9 cellular contexts compared by ENCODE assay signal in genomic region chr15:48177383-48177874, GRCh38. TPM values are rescaled to one million over a fixed set of nuclear protein-coding genes. Genes with fewer than 3 reads are reported as not detected.
DNase-seq lines count a peak whose midpoint lies in the region; ATAC-seq, FAIRE-seq and TF ChIP-seq lines count a peak whose summit lies in the region.
"Had no signal": no experiment of that assay in that cellular context is flagged by ENCODE, and none has a peak within 500 bp of the region (broad histone marks: within the 10 kb centered on the region; RNA-seq: fewer than 3 reads in every experiment).

No MANE protein-coding gene starts in this region.

- peaks cover 8% of the 10 kb centered on the region in 2 donors for H3K4me1 Mint-ChIP-seq in effector memory CD8-positive, alpha-beta T cell (ENCODE audit: low read depth in 2 of 2)

- peak overlapping the region; percentile 76 for H3K9ac ChIP-seq in mesenchymal stem cell (ENCODE audit: low read length)

- no peak for TF ChIP-seq CTCF in tibial nerve (IDR thresholded peaks at IDR 0.05)

- H3K79me1 ChIP-seq in mesenchymal stem cell (replicated peaks; ENCODE audit: low read length, poor library complexity, severe bottlenecking): peaks cover 2% of the 10 kb centered on the region

- peak overlapping the region; percentile 77 to 86 for H3K4me3 Mint-ChIP-seq in effector memory CD8-positive, alpha-beta T cell

- no peak overlapping the region for H3K18ac ChIP-seq in mesenchymal stem cell (ENCODE audit: low read depth in 1 of 2, low read length in 2 of 2)

- H4K8ac ChIP-seq in mesenchymal stem cell (ENCODE audit: low read length): no peak overlapping the region

- no peak overlapping the region for H2BK15ac ChIP-seq in mesenchymal stem cell (ENCODE audit: low read depth, poor library complexity, severe bottlenecking)

- H3K23ac ChIP-seq in mesenchymal stem cell (ENCODE audit: low read length in 2 of 2): no peak overlapping the region

- peak; percentile 74 for ATAC-seq in GM21529 (IDR thresholded peaks at IDR 0.05; ENCODE audit: unreplicated experiment)
- peak; percentile 65 for ATAC-seq in effector memory CD8-positive, alpha-beta T cell (replicated peaks)

- H3K9me3 ChIP-seq in mesenchymal stem cell (ENCODE audit: control insufficient read depth, low read length) (no peaks in the 10 kb centered on the region), tibial nerve (peaks cover 0 to 2% (median 0%) of the 10 kb centered on the region in 4 donors)
- H3K9me3 ChIP-seq: neutrophil had no signal

- peak overlapping the region; percentile 73 to 92 for H3K4me3 ChIP-seq in mesenchymal stem cell (ENCODE audit: insufficient read depth in 1 of 2, low read depth in 1 of 2, low read length in 2 of 2)
- peak overlapping the region; percentile 68 to 79 (median 72) for H3K4me3 ChIP-seq in tibial nerve

- peaks cover 0 to 19% of the 10 kb centered on the region in 2 experiments for H3K27me3 ChIP-seq in mesenchymal stem cell (ENCODE audit: control insufficient read depth in 1 of 2, insufficient read depth in 1 of 2, low read length in 2 of 2)
- H3K27me3 ChIP-seq in tibial nerve: no peaks in the 10 kb centered on the region

- 11% methylated on average over 13 of the region's 15 CpGs for WGBS in mesenchymal stem cell
- 1 to 2% methylated on average over 12 to 14 of the region's 15 CpGs for WGBS in tibial nerve, 2 donors

- H2AK5ac ChIP-seq in mesenchymal stem cell (ENCODE audit: low read length, severe bottlenecking): no peak overlapping the region

- H4K91ac ChIP-seq in mesenchymal stem cell (ENCODE audit: low read length): no peak overlapping the region

- TF ChIP-seq POLR2A in tibial nerve (IDR thresholded peaks at IDR 0.05): no peak

- H3K4ac ChIP-seq in mesenchymal stem cell (ENCODE audit: low read depth in 1 of 2, low read length in 2 of 2): no peak overlapping the region

- peak overlapping the region; percentile 85 to 91 for H3K27ac Mint-ChIP-seq in effector memory CD8-positive, alpha-beta T cell

- no peak overlapping the region for H2BK12ac ChIP-seq in mesenchymal stem cell (ENCODE audit: low read length in 2 of 2)

- no peaks in the 10 kb centered on the region for H3K36me3 Mint-ChIP-seq in effector memory CD8-positive, alpha-beta T cell (ENCODE audit: insufficient read depth)

- no peak for FAIRE-seq in HTR-8/SVneo (lab: Jason Lieb, UNC)

- no peak for TF ChIP-seq EP300 in tibial nerve (IDR thresholded peaks at IDR 0.05)

- H2AFZ ChIP-seq in mesenchymal stem cell (ENCODE audit: low read depth, low read length): no peak overlapping the region

- H2BK5ac ChIP-seq in mesenchymal stem cell (ENCODE audit: low read depth, low read length, poor library complexity, severe bottlenecking): peak overlapping the region; percentile 31

- DNase-seq in NCI-H2029 (lab: John Stamatoyannopoulos, UW) (peak; percentile 19), NCI-H2029 treated with DMSO at 0.1 percent for 48 hours (lab: John Stamatoyannopoulos, UW) (no peak), HTR-8/SVneo (ENCODE audit: insufficient read length, low spot score) (peak; percentile 50), SK-N-DZ (ENCODE audit: low spot score) (peak; percentile 55), mesenchymal stem cell (peak; percentile 75), tibial nerve (ENCODE audit: low spot score in 2 of 2) (no peak)
- DNase-seq in effector memory CD8-positive, alpha-beta T cell: peak in 1 of 3 experiments; percentile 1

- H3K4me2 ChIP-seq in mesenchymal stem cell (ENCODE audit: low read length, poor library complexity, severe bottlenecking): peak overlapping the region; percentile 81

- no peak overlapping the region for H3K14ac ChIP-seq in mesenchymal stem cell (ENCODE audit: low read length in 2 of 2)

- H3K27me3 Mint-ChIP-seq in effector memory CD8-positive, alpha-beta T cell: peaks cover 20 to 22% of the 10 kb centered on the region in 2 donors

- H3K9me3 Mint-ChIP-seq in effector memory CD8-positive, alpha-beta T cell: peaks cover 0 to 2% of the 10 kb centered on the region in 2 donors

- peak overlapping the region; percentile 77 for H3K27ac ChIP-seq in mesenchymal stem cell (ENCODE audit: low read length, poor library complexity, severe bottlenecking)
- H3K27ac ChIP-seq in tibial nerve: peak overlapping the region; percentile 72 to 89 (median 83)
- H3K27ac ChIP-seq: neutrophil had no signal

- H3K4me1 ChIP-seq in mesenchymal stem cell (ENCODE audit: control insufficient read depth, insufficient read depth, low read depth, low read length) (peaks cover 2% of the 10 kb centered on the region), tibial nerve (peaks cover 0 to 12% (median 3%) of the 10 kb centered on the region in 4 donors)

- H3K36me3 ChIP-seq in mesenchymal stem cell (ENCODE audit: control insufficient read depth in 1 of 2, insufficient read depth in 2 of 2, low read depth in 1 of 2, low read length in 2 of 2) (no peaks in the 10 kb centered on the region), tibial nerve (no peaks in the 10 kb centered on the region)
- H3K36me3 ChIP-seq: neutrophil had no signal

- peak overlapping the region; percentile 73 for H2BK120ac ChIP-seq in mesenchymal stem cell (ENCODE audit: low read depth, low read length)

RNA-seq across cellular contexts. Expression of gene MYEF2, which starts 0.7 kb away (rescaled TPM):
- polyA plus RNA-seq in SK-N-DZ (2014; cell fraction: cytosol; rRNA removed): 34.3 and 39.8 TPM in 2 replicates
- polyA plus RNA-seq in SK-N-DZ (2014; cell fraction: nucleus; rRNA removed): 82.4 and 136 TPM in 2 replicates
- 9.8 TPM for polyA plus RNA-seq in mesenchymal stem cell (2013, experiment 1 of 2)
- 9.9 TPM for polyA plus RNA-seq in mesenchymal stem cell (2013, experiment 2 of 2)
- 10 to 100 TPM; 26.8 to 59.0 (median 34.5) TPM for total RNA-seq in tibial nerve

RNA-seq across cellular contexts. Expression of gene CTXN2, which starts 14.0 kb away (rescaled TPM):
- polyA plus RNA-seq in SK-N-DZ (2014; cell fraction: cytosol; rRNA removed): 0.05 and 0.37 TPM in 2 replicates
- polyA plus RNA-seq in SK-N-DZ (2014; cell fraction: nucleus; rRNA removed): 0.21 and 0.27 TPM in 2 replicates
- polyA plus RNA-seq in mesenchymal stem cell (2013, experiment 1 of 2): not detected
- not detected for polyA plus RNA-seq in mesenchymal stem cell (2013, experiment 2 of 2)
- total RNA-seq in tibial nerve: not detected

RNA-seq across cellular contexts. Expression of gene SLC12A1, which starts 28.7 kb away (rescaled TPM):
- polyA plus RNA-seq in SK-N-DZ (2014; cell fraction: cytosol; rRNA removed): not detected in 2 replicates
- 0.13 and 0.21 TPM in 2 replicates for polyA plus RNA-seq in SK-N-DZ (2014; cell fraction: nucleus; rRNA removed)
- 0.01 TPM for polyA plus RNA-seq in mesenchymal stem cell (2013, experiment 1 of 2)
- not detected for polyA plus RNA-seq in mesenchymal stem cell (2013, experiment 2 of 2)
- not detected for total RNA-seq in tibial nerve

RNA-seq across cellular contexts. Expression of gene SLC24A5, which starts 56.6 kb away (rescaled TPM):
- polyA plus RNA-seq in SK-N-DZ (2014; cell fraction: cytosol; rRNA removed): 0.62 and 1.2 TPM in 2 replicates
- 0.21 TPM in 1 of 2 replicates, not detected in the other for polyA plus RNA-seq in SK-N-DZ (2014; cell fraction: nucleus; rRNA removed)
- polyA plus RNA-seq in mesenchymal stem cell (2013, experiment 1 of 2): not detected
- polyA plus RNA-seq in mesenchymal stem cell (2013, experiment 2 of 2): not detected
- total RNA-seq in tibial nerve: under 1 TPM in 3 of 4 donors, not detected in 1; 0.20 to 0.84 (median 0.44) TPM

Comparison
In these comparisons a context has a peak if more than half of its experiments do, and no peak if none do; other contexts are left out.
1. DNase-seq: peak in NCI-H2029 (single experiment), HTR-8/SVneo (single experiment), SK-N-DZ (single experiment) and mesenchymal stem cell (single experiment); none in NCI-H2029 treated with DMSO at 0.1 percent for 48 hours (single experiment) and tibial nerve (0 of 2).